In genomic region chr9:137619240-137620090, GRCh38 we compare ENCODE assay signal across 8 cellular contexts. TPM values are rescaled to one million over a fixed set of nuclear protein-coding genes. Genes with fewer than 3 reads are reported as not detected.
DNase-seq lines count a peak whose midpoint lies in the region; ATAC-seq and TF ChIP-seq lines count a peak whose summit lies in the region.

No MANE protein-coding gene starts in this region.

- no peaks in the 10 kb centered on the region for H3K9me3 ChIP-seq in SJCRH30 (replicated peaks)
- no peaks in the 10 kb centered on the region for H3K9me3 ChIP-seq in subcutaneous abdominal adipose tissue (ENCODE audit: control insufficient read depth in 5 of 5, low read length in 5 of 5)

- no peaks in the 10 kb centered on the region for H3K27me3 ChIP-seq in ACC112 (ENCODE audit: insufficient read depth, low read length)
- no peaks in the 10 kb centered on the region for H3K27me3 ChIP-seq in SJCRH30
- H3K27me3 ChIP-seq in subcutaneous abdominal adipose tissue (ENCODE audit: control insufficient read depth in 5 of 5, insufficient read depth in 4 of 5, low read length in 5 of 5): no peaks in the 10 kb centered on the region

- no peak for TF ChIP-seq CTCF in GM12864 (IDR thresholded peaks at IDR 0.05; ENCODE audit: low read depth, low read length, missing control alignments)

- no peak for DNase-seq in GM12864 (ENCODE audit: low read depth)
- DNase-seq in SJCRH30: peak; percentile 50 to 59
- peak; percentile 20 for DNase-seq in central memory CD4-positive, alpha-beta T cell
- peak; percentile 55 for DNase-seq in left lobe of liver (ENCODE audit: low spot score)

- H3K36me3 ChIP-seq in ACC112 (ENCODE audit: insufficient read depth, low read length) (0 out of 2 replicates have a peak, but pooled peaks cover 4% of the 10 kb centered on the region), SJCRH30 (peaks cover 36% of the 10 kb centered on the region), subcutaneous abdominal adipose tissue (ENCODE audit: control insufficient read depth in 5 of 5, insufficient read depth in 5 of 5, low read length in 5 of 5) (peaks cover 0 to 21% (median 14%) of the 10 kb centered on the region in 5 donors)

- ATAC-seq in HG02943 (IDR thresholded peaks at IDR 0.05; ENCODE audit: low read depth, unreplicated experiment) (peak; percentile 24), left lobe of liver (peak; percentile 7), GM18502 (IDR thresholded peaks at IDR 0.05; ENCODE audit: poor library complexity, unreplicated experiment) (no peak)

- H3K4me1 ChIP-seq in ACC112 (ENCODE audit: control insufficient read depth, insufficient read depth, low read length, unreplicated experiment) (peaks cover 22% of the 10 kb centered on the region), SJCRH30 (no peaks in the 10 kb centered on the region; the same call in 1 of the 2 replicates), subcutaneous abdominal adipose tissue (ENCODE audit: control insufficient read depth in 5 of 5, insufficient read depth in 5 of 5, low read length in 5 of 5) (peaks cover 10 to 53% (median 41%) of the 10 kb centered on the region in 5 donors)

- H3K4me3 ChIP-seq in ACC112 (ENCODE audit: low read depth, low read length) (peak overlapping the region; percentile 86), GM12864 (ENCODE audit: low read depth, low read length) (peak overlapping the region; percentile 71), SJCRH30 (peak overlapping the region; percentile 85), subcutaneous abdominal adipose tissue (ENCODE audit: low read depth in 1 of 5, low read length in 5 of 5) (peak overlapping the region; percentile 75 to 89 (median 84))

- H3K9ac ChIP-seq in subcutaneous abdominal adipose tissue (ENCODE audit: low read length in 5 of 5): peak overlapping the region; percentile 87 to 98 (median 90)

- H3K27ac ChIP-seq in ACC112 (ENCODE audit: low read depth, low read length) (peak overlapping the region; percentile 43), SJCRH30 (peak overlapping the region; percentile 41; the same call in 1 of the 2 replicates), subcutaneous abdominal adipose tissue (ENCODE audit: low read depth, low read length) (peak overlapping the region; percentile 91)

- peak overlapping the region; percentile 19 for H2AFZ ChIP-seq in ACC112 (ENCODE audit: low read length, unreplicated experiment)

- H3K79me2 ChIP-seq in ACC112 (ENCODE audit: control insufficient read depth, insufficient read depth, low read length, unreplicated experiment): peaks cover 71% of the 10 kb centered on the region

RNA-seq across cellular contexts. Expression of gene EHMT1, which starts 0.7 kb away (rescaled TPM):
- 77.3 and 79.6 TPM in 2 replicates for total RNA-seq in SJCRH30 (2014; rRNA removed; shearing (Covaris generic))
- 64.2 TPM for total RNA-seq in left lobe of liver

RNA-seq across cellular contexts. Expression of gene ARRDC1, which starts 14.0 kb away (rescaled TPM):
- total RNA-seq in SJCRH30 (2014; rRNA removed; shearing (Covaris generic)): 4.5 and 5.4 TPM in 2 replicates
- 29.0 TPM for total RNA-seq in left lobe of liver

RNA-seq across cellular contexts. Expression of gene ZMYND19, which starts 29.2 kb away (rescaled TPM):
- total RNA-seq in SJCRH30 (2014; rRNA removed; shearing (Covaris generic)): 46.9 and 48.8 TPM in 2 replicates
- 13.0 TPM for total RNA-seq in left lobe of liver

RNA-seq across cellular contexts. Expression of gene DPH7, which starts 40.7 kb away (rescaled TPM):
- 27.5 and 31.7 TPM in 2 replicates for total RNA-seq in SJCRH30 (2014; rRNA removed; shearing (Covaris generic))
- 14.4 TPM for total RNA-seq in left lobe of liver

Comparison
In these comparisons a context has a peak if more than half of its experiments do, and no peak if none do; other contexts are left out.
1. H3K27ac ChIP-seq: peak in every context shown above with its lines; median percentile 91 in subcutaneous abdominal adipose tissue; 43 in ACC112; 41 in SJCRH30.